14 cellular contexts compared by ENCODE assay signal in genomic region chrX:74521961-74522833, GRCh38.
DNase-seq lines count a peak whose midpoint lies in the region; ATAC-seq, FAIRE-seq and TF ChIP-seq lines count a peak whose summit lies in the region.
"Had no signal": no experiment of that assay in that cellular context is flagged by ENCODE, and none has a peak within 500 bp of the region (broad histone marks: within the 10 kb centered on the region; RNA-seq: fewer than 3 reads in every experiment).

No MANE protein-coding gene starts in this region.

- no peak overlapping the region for H3K4me3 Mint-ChIP-seq in activated naive CD8-positive, alpha-beta T cell treated with anti-CD3 and anti-CD28 coated beads for 36 hours
- H3K4me3 Mint-ChIP-seq: CD14-positive monocyte had no signal

- no peaks in the 10 kb centered on the region for H3K9me3 ChIP-seq in right cardiac atrium (ENCODE audit: control insufficient read depth, low read length)
- no peaks in the 10 kb centered on the region for H3K9me3 ChIP-seq in subcutaneous abdominal adipose tissue (ENCODE audit: control insufficient read depth in 5 of 5, low read length in 5 of 5)
- H3K9me3 ChIP-seq in colonic mucosa: no peaks in the 10 kb centered on the region

- H3K27ac Mint-ChIP-seq in activated naive CD8-positive, alpha-beta T cell treated with anti-CD3 and anti-CD28 coated beads for 36 hours: no peak overlapping the region

- H3K9ac ChIP-seq in subcutaneous abdominal adipose tissue (ENCODE audit: low read length in 5 of 5) (no peak overlapping the region), colonic mucosa (ENCODE audit: low read depth in 2 of 2, low read length in 2 of 2) (no peak overlapping the region)

- no peaks in the 10 kb centered on the region for H3K27me3 ChIP-seq in right cardiac atrium (ENCODE audit: control insufficient read depth, insufficient read depth)
- peaks cover 0 to 6% (median 4%) of the 10 kb centered on the region in 5 donors for H3K27me3 ChIP-seq in subcutaneous abdominal adipose tissue (ENCODE audit: control insufficient read depth in 5 of 5, insufficient read depth in 4 of 5, low read length in 5 of 5)
- no peaks in the 10 kb centered on the region for H3K27me3 ChIP-seq in colonic mucosa

- H3K4me1 Mint-ChIP-seq in activated naive CD8-positive, alpha-beta T cell treated with anti-CD3 and anti-CD28 coated beads for 36 hours: no peaks in the 10 kb centered on the region
- H3K4me1 Mint-ChIP-seq: CD14-positive monocyte had no signal

- H3K4me3 ChIP-seq in astrocyte of the spinal cord (ENCODE audit: low read depth, low read length) (no peak overlapping the region), right cardiac atrium (ENCODE audit: low read length) (no peak overlapping the region), subcutaneous abdominal adipose tissue (ENCODE audit: low read depth in 1 of 5, low read length in 5 of 5) (no peak overlapping the region), colonic mucosa (no peak overlapping the region)

- intact Hi-C loops in right cardiac atrium (cut with DNase I) (no loop called here), colonic mucosa (cut with DNase I) (no loop called here)

- WGBS in right cardiac atrium: 72% methylated on average over 10 of the region's 10 CpGs

- H3K9me3 Mint-ChIP-seq in activated naive CD8-positive, alpha-beta T cell treated with anti-CD3 and anti-CD28 coated beads for 36 hours: no peaks in the 10 kb centered on the region

- in situ Hi-C loops in astrocyte of the spinal cord (cut with HindIII; ENCODE audit: low sequenced_read_pairs): no loop called here

- H3K27ac ChIP-seq in right cardiac atrium (ENCODE audit: low read length) (peak overlapping the region; percentile 52), subcutaneous abdominal adipose tissue (ENCODE audit: low read depth, low read length) (peak overlapping the region; percentile 63), colonic mucosa (no peak overlapping the region)

- no peaks in the 10 kb centered on the region for H3K36me3 Mint-ChIP-seq in activated naive CD8-positive, alpha-beta T cell treated with anti-CD3 and anti-CD28 coated beads for 36 hours
- H3K36me3 Mint-ChIP-seq: CD14-positive monocyte had no signal

- peaks cover under 1% of the 10 kb centered on the region for H3K4me1 ChIP-seq in right cardiac atrium (ENCODE audit: control insufficient read depth, insufficient read depth, low read length)
- H3K4me1 ChIP-seq in subcutaneous abdominal adipose tissue (ENCODE audit: control insufficient read depth in 5 of 5, insufficient read depth in 5 of 5, low read length in 5 of 5): peaks cover 0 to 15% (median 7%) of the 10 kb centered on the region in 5 donors
- H3K4me1 ChIP-seq in colonic mucosa: no peaks in the 10 kb centered on the region

- peak; percentile 94 for FAIRE-seq in H54 (lab: Jason Lieb, UNC)

- TF ChIP-seq CTCF in astrocyte of the spinal cord (IDR thresholded peaks at IDR 0.05; ENCODE audit: low read depth, low read length) (no peak), colonic mucosa (IDR thresholded peaks at IDR 0.05) (no peak)

- H3K36me3 ChIP-seq in subcutaneous abdominal adipose tissue (ENCODE audit: control insufficient read depth in 5 of 5, insufficient read depth in 5 of 5, low read length in 5 of 5) (no peaks in the 10 kb centered on the region), colonic mucosa (no peaks in the 10 kb centered on the region)

- H3K27me3 Mint-ChIP-seq in activated naive CD8-positive, alpha-beta T cell treated with anti-CD3 and anti-CD28 coated beads for 36 hours: no peaks in the 10 kb centered on the region

- ATAC-seq in right cardiac atrium (peak; percentile 72 to 86), GM19452 (IDR thresholded peaks at IDR 0.05; ENCODE audit: unreplicated experiment) (no peak)
- ATAC-seq: activated CD4-positive, CD25-positive, alpha-beta regulatory T cell treated with anti-CD3 and anti-CD28 coated beads, Interleukin-2, amount 50 U/mL, for 24 hours had no signal

- DNase-seq in H54 (ENCODE audit: insufficient read length, low spot score) (peak; percentile 22), astrocyte of the spinal cord (ENCODE audit: low read depth, low spot score) (peak; percentile 30), right cardiac atrium (peak; percentile 54 to 73 (median 70)), colonic mucosa (no peak), NCI-H1694 treated with DMSO at 0.1 percent for 48 hours (lab: John Stamatoyannopoulos, UW) (no peak)
- no peak for DNase-seq in activated naive CD8-positive, alpha-beta T cell treated with anti-CD3 and anti-CD28 coated beads for 36 hours
- DNase-seq: NCI-H1105; NCI-H446; posterior cingulate gyrus; stimulated activated CD8-positive, alpha-beta memory T cell treated with anti-CD3 and anti-CD28 coated beads, Interleukin-4, amount 100 ng/mL, for 48 hours had no signal

- no peak for TF ChIP-seq POLR2A in H54 (IDR thresholded peaks at IDR 0.05; ENCODE audit: low read depth, low read length)

Comparison
In these comparisons a context has a peak if more than half of its experiments do, and no peak if none do; other contexts are left out.
1. DNase-seq: peak in H54 (single experiment), astrocyte of the spinal cord (single experiment) and right cardiac atrium (3 of 3); none in colonic mucosa (single experiment), activated naive CD8-positive, alpha-beta T cell treated with anti-CD3 and anti-CD28 coated beads for 36 hours (single experiment) and NCI-H1694 treated with DMSO at 0.1 percent for 48 hours (single experiment).